In the genomic region with DNA sequence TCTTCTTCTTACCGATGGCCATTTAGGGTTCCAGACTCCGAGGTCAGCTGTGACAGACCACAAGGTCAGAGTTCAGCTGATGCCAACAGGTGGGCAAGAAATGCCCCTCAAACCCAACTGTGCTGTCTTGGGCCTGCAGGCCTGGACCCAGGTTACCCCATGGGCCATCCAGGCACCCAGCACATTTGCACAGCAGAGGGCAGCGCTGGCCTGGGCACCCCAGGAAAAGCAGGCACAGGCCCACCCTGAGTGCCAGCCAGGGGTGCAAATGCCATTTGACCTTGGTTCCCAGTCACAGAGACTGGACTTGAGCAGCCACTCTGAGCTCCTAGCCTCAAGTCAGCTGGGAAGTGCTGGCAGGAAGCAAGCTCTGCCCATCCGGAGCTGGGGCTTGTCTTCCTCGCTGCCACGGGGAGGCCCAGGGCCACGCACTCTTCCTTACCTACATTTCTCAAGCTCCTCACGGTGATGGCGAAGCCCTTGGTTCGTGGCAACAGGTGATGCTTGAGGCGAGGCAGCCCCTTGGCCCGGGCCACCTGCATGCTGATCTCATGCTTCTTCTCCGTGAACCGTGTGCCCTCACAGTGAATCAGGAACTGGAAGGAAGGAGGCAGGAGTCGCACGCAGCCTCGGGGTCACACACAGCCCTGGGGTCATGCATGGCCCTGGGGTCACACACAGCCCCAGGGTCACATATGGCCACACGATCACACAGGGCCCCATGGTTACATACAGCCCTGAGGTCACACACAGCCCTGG, we compare ENCODE assay signal across 9 cellular contexts.
DNase-seq lines count a peak whose midpoint lies in the region; ATAC-seq and TF ChIP-seq lines count a peak whose summit lies in the region.
"Had no signal": no experiment of that assay in that cellular context is flagged by ENCODE, and none has a peak within 500 bp of the region (broad histone marks: within the 10 kb centered on the region; RNA-seq: fewer than 3 reads in every experiment).

No MANE protein-coding gene starts in this region.

- no peaks in the 10 kb centered on the region for H3K9me3 ChIP-seq in Loucy (ENCODE audit: insufficient read depth, low read depth, low read length)
- no peaks in the 10 kb centered on the region for H3K9me3 ChIP-seq in ovary

- CTCF ChIA-PET in HEK293T (lab: Yijun Ruan, JAX), result no interaction called here

- whole genome bisulfite sequencing in ovary, 3 donors, result 91 to 94% (median 93%) methylated on average over 17 to 18 of the region's 18 CpGs

- H3K27me3 ChIP-seq in GM06990 (replicated peaks; ENCODE audit: control insufficient read depth, insufficient read depth, low read length), result no peaks in the 10 kb centered on the region
- no peaks in the 10 kb centered on the region for H3K27me3 ChIP-seq in Loucy (ENCODE audit: insufficient read depth, low read length, poor library complexity, severe bottlenecking)
- no peaks in the 10 kb centered on the region for H3K27me3 ChIP-seq in dorsolateral prefrontal cortex
- no peaks in the 10 kb centered on the region for H3K27me3 ChIP-seq in ovary

- ATAC-seq in HG03097 (IDR thresholded peaks at IDR 0.05; ENCODE audit: low FRiP score, unreplicated experiment) (no peak), HG02840 (IDR thresholded peaks at IDR 0.05; ENCODE audit: low FRiP score, unreplicated experiment) (no peak), HG03354 (IDR thresholded peaks at IDR 0.05; ENCODE audit: poor library complexity, severe bottlenecking, unreplicated experiment) (no peak)

- no peaks in the 10 kb centered on the region for H3K9me2 ChIP-seq in Loucy (replicated peaks; ENCODE audit: low read depth, low read length)

- H3K4me1 ChIP-seq in Loucy (ENCODE audit: insufficient read depth, low read length, poor library complexity, severe bottlenecking), result no peaks in the 10 kb centered on the region
- no peaks in the 10 kb centered on the region for H3K4me1 ChIP-seq in ovary (ENCODE audit: insufficient read depth)

- no peak for TF ChIP-seq EP300 in ovary (IDR thresholded peaks at IDR 0.05)

- no peaks in the 10 kb centered on the region for H4K20me1 ChIP-seq in Loucy (ENCODE audit: insufficient read depth, low read length, poor library complexity, severe bottlenecking)

- intact Hi-C loops in dorsolateral prefrontal cortex (cut with DNase I), result loop anchor here (5.0 to 10.0 kb wide), 2 partner anchors 219 to 222 kb away; no protein-coding TSS in a partner anchor
- intact Hi-C loops in ovary (cut with DNase I), result loop anchor here in 1 of 4 donors (10.0 kb wide), 1 partner anchor 222 kb away; no protein-coding TSS in a partner anchor

- no peaks in the 10 kb centered on the region for H3K36me3 ChIP-seq in GM06990 (ENCODE audit: control insufficient read depth, insufficient read depth, low read length)
- H3K36me3 ChIP-seq in Loucy (ENCODE audit: insufficient read depth, low read length), result no peaks in the 10 kb centered on the region
- H3K36me3 ChIP-seq in ovary, result no peaks in the 10 kb centered on the region

- POLR2A ChIA-PET in HEK293T (lab: Yijun Ruan, JAX), result no interaction called here

- TF ChIP-seq CTCF in GM06990 (IDR thresholded peaks at IDR 0.05; ENCODE audit: insufficient read depth, low read length, poor library complexity, severe bottlenecking) (peak; percentile 47), Loucy (conservative IDR thresholded peaks at IDR 0.05; ENCODE audit: low read length) (peak; percentile 52), dorsolateral prefrontal cortex (IDR thresholded peaks at IDR 0.05 in 54 of 56, conservative IDR thresholded peaks at IDR 0.05 in 2 of 56; ENCODE audit: low read depth in 1 of 56, partially characterized antibody in 56 of 56) (peak in 47 of 56 donors; percentile 18 to 65 (median 46)), ovary (IDR thresholded peaks at IDR 0.05) (peak in 2 of 3 donors; percentile 14 to 17)

- H3K4me2 ChIP-seq in Loucy (ENCODE audit: low read depth, low read length, poor library complexity, severe bottlenecking), result no peak overlapping the region

- no peak overlapping the region for H3K9ac ChIP-seq in Loucy (ENCODE audit: low read depth, low read length, poor library complexity, severe bottlenecking)

- DNase-seq in GM06990 (ENCODE audit: extremely low read depth, insufficient read length) (no peak), dorsolateral prefrontal cortex (no peak), ovary (no peak), HEK293T (ENCODE audit: extremely low spot score) (no peak)
- DNase-seq: NCI-H1436 treated with DMSO at 0.1 percent for 48 hours had no signal

- H2AFZ ChIP-seq in Loucy (ENCODE audit: low read length), result no peak overlapping the region

- H3K4me3 ChIP-seq in GM06990 (replicated peaks; ENCODE audit: low read depth, low read length), result no peak overlapping the region
- H3K4me3 ChIP-seq in Loucy (ENCODE audit: low read length, poor library complexity, severe bottlenecking), result no peak overlapping the region
- no peak overlapping the region for H3K4me3 ChIP-seq in dorsolateral prefrontal cortex
- no peak overlapping the region for H3K4me3 ChIP-seq in ovary

- no peaks in the 10 kb centered on the region for H3K79me2 ChIP-seq in Loucy (ENCODE audit: insufficient read depth, low read length)

- H3K27ac ChIP-seq in dorsolateral prefrontal cortex (peak overlapping the region in 17 of 59 donors; percentile 4 to 70 (median 46)), ovary (no peak overlapping the region)

- no peak for TF ChIP-seq POLR2A in ovary (IDR thresholded peaks at IDR 0.05)

- H3F3A ChIP-seq in Loucy (ENCODE audit: low read depth), result no peaks in the 10 kb centered on the region

TF ChIP-seq in HEK293T, 16 proteins besides CTCF, POLR2A, EP300 and RAD21:
- TF ChIP-seq ELF4 (IDR thresholded peaks at IDR 0.05), result no peak
- TF ChIP-seq CTBP1 (IDR thresholded peaks at IDR 0.05; ENCODE audit: borderline replicate concordance), result no peak
- no peak for TF ChIP-seq FOXM1 (IDR thresholded peaks at IDR 0.05; ENCODE audit: borderline replicate concordance)
- TF ChIP-seq SUZ12 (IDR thresholded peaks at IDR 0.05), result no peak
- TF ChIP-seq ARNT (IDR thresholded peaks at IDR 0.05), result no peak
- no peak for TF ChIP-seq LEF1 (IDR thresholded peaks at IDR 0.05; ENCODE audit: borderline replicate concordance)
- no peak for TF ChIP-seq ZNF384 (IDR thresholded peaks at IDR 0.05)
